In the genomic region with DNA sequence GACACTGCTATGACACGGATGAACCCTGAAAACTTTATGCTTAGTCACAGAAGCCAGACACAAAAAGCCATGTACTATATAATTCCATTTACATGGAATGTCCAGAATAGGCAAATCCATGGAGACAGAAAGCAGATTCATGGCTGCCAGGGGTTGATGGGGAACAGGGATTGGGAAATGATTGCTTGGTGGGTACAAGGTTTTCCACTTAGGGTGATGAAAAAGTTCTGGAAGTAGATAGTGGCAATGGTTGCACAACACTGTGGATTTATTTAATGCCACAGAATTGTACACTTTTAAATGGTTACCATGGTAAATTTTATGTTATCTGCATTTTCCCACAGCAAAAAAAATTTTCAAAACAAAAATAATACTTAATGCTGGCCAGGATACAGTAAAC, we compare ENCODE assay signal across 22 cellular contexts. TPM values are rescaled to one million over a fixed set of nuclear protein-coding genes. Genes with fewer than 3 reads are reported as not detected.
DNase-seq lines count a peak whose midpoint lies in the region; ATAC-seq, FAIRE-seq and TF ChIP-seq lines count a peak whose summit lies in the region.
"Had no signal": no experiment of that assay in that cellular context is flagged by ENCODE, and none has a peak within 500 bp of the region (broad histone marks: within the 10 kb centered on the region; RNA-seq: fewer than 3 reads in every experiment).

No MANE protein-coding gene starts in this region.

- H3K4me3 Mint-ChIP-seq in brain, result no peak overlapping the region
- H3K4me3 Mint-ChIP-seq: activated CD8-positive, alpha-beta memory T cell treated with anti-CD3 and anti-CD28 coated beads, Interleukin-2, amount 10 ng/mL, durations not matched to agents 7 days and 5 days; naive thymus-derived CD8-positive, alpha-beta T cell had no signal

- peak overlapping the region; percentile 72 for H3K4me2 ChIP-seq in keratinocyte (ENCODE audit: control insufficient read depth, extremely low read depth, insufficient read depth, low read depth, low read length)

- no peak for FAIRE-seq in keratinocyte (lab: Jason Lieb, UNC)
- FAIRE-seq: GM12878, kidney had no signal

- H3K9me3 ChIP-seq in keratinocyte (ENCODE audit: control insufficient read depth, low read depth, low read length) (no peaks in the 10 kb centered on the region), gastrocnemius medialis (no peaks in the 10 kb centered on the region)
- H3K9me3 ChIP-seq: Caco-2, SJSA1, thyroid gland had no signal

- peaks cover 51% of the 10 kb centered on the region for H3K79me2 ChIP-seq in keratinocyte (ENCODE audit: control insufficient read depth, insufficient read depth, low read length)

- dilution Hi-C loops in keratinocyte (cut with MboI; ENCODE audit: extremely low pct_ligation_motif_present, low sequenced_read_pairs), result no loop called here

- intact Hi-C loops in gastrocnemius medialis (cut with DNase I; ENCODE audit: low total_unique reads), result no loop called here

- in situ Hi-C loops in gastrocnemius medialis (cut with MboI; ENCODE audit: low sequenced_read_pairs in 4 of 4), result no loop called here

- H3K4me1 ChIP-seq in keratinocyte (ENCODE audit: control insufficient read depth, extremely low read depth, insufficient read depth, low read length) (peaks cover 12% of the 10 kb centered on the region), gastrocnemius medialis (peaks cover 21 to 27% of the 10 kb centered on the region in 2 donors)

- no peak for TF ChIP-seq CTCF in AG10803 (conservative IDR thresholded peaks at IDR 0.05; ENCODE audit: low read length)
- no peak for TF ChIP-seq CTCF in brain (conservative IDR thresholded peaks at IDR 0.05)
- no peak for TF ChIP-seq CTCF in keratinocyte (optimal IDR thresholded peaks at IDR 0.05 in 1 of 3, IDR thresholded peaks at IDR 0.05 in 1 of 3, conservative IDR thresholded peaks at IDR 0.05 in 1 of 3; ENCODE audit: extremely low read depth in 1 of 3, insufficient read depth in 2 of 3, low read length in 3 of 3)
- TF ChIP-seq CTCF in gastrocnemius medialis (IDR thresholded peaks at IDR 0.05 in 4 of 5, conservative IDR thresholded peaks at IDR 0.05 in 1 of 5), result no peak

- peak overlapping the region in 3 of 5 experiments; percentile 52 to 70 (median 54) for H3K27ac Mint-ChIP-seq in brain
- H3K27ac Mint-ChIP-seq: activated CD8-positive, alpha-beta memory T cell treated with anti-CD3 and anti-CD28 coated beads, Interleukin-2, amount 10 ng/mL, durations not matched to agents 7 days and 5 days had no signal

- ATAC-seq in gastrocnemius medialis, result no peak
- ATAC-seq: activated CD8-positive, alpha-beta memory T cell treated with anti-CD3 and anti-CD28 coated beads, Interleukin-2, amount 10 ng/mL, durations not matched to agents 7 days and 5 days; GM12878; naive thymus-derived CD8-positive, alpha-beta T cell had no signal

- H3K9me3 Mint-ChIP-seq in brain, result peaks cover 10 to 34% (median 18%) of the 10 kb centered on the region in 5 experiments

- TF ChIP-seq POLR2A in gastrocnemius medialis (IDR thresholded peaks at IDR 0.05), result no peak

- H3K27ac ChIP-seq in keratinocyte (ENCODE audit: control insufficient read depth, insufficient read depth, low read length), result peak overlapping the region; percentile 20
- H3K27ac ChIP-seq in gastrocnemius medialis, result peak overlapping the region; percentile 0 to 56 (median 33)
- H3K27ac ChIP-seq: SJSA1, thyroid gland had no signal

- peak overlapping the region; percentile 56 for H2AFZ ChIP-seq in keratinocyte (ENCODE audit: control insufficient read depth, low read length)

- DNase-seq in AG10803 (ENCODE audit: low read depth), result peak; percentile 54
- no peak for DNase-seq in keratinocyte (ENCODE audit: low read depth, low spot score)
- no peak for DNase-seq in gastrocnemius medialis
- DNase-seq in Kasumi-1 (lab: John Stamatoyannopoulos, UW), result no peak
- DNase-seq in COR-L47 (lab: John Stamatoyannopoulos, UW), result no peak
- DNase-seq in activated effector memory CD4-positive, alpha-beta T cell treated with anti-CD3 and anti-CD28 coated beads, Interleukin-2, amount 50 U/mL, for 16 hours, result no peak
- DNase-seq in foreskin melanocyte, result no peak
- DNase-seq: activated CD4-positive, alpha-beta T cell treated with anti-CD3 and anti-CD28 coated beads for 1 hour; activated CD8-positive, alpha-beta memory T cell treated with anti-CD3 and anti-CD28 coated beads, Interleukin-2, amount 10 ng/mL, durations not matched to agents 7 days and 5 days; activated naive CD4-positive, alpha-beta T cell; head of caudate nucleus; kidney; MM.1S; naive thymus-derived CD8-positive, alpha-beta T cell; NCI-H187 treated with DMSO at 0.1 percent for 48 hours; stimulated activated CD8-positive, alpha-beta memory T cell treated with anti-CD3 and anti-CD28 coated beads, Interleukin-4, amount 100 ng/mL, for 48 hours; T1000; thyroid gland had no signal

- H3K36me3 ChIP-seq in keratinocyte (ENCODE audit: control insufficient read depth in 2 of 2, extremely low read depth in 1 of 2, insufficient read depth in 2 of 2, low read length in 2 of 2), result no peaks in the 10 kb centered on the region
- H3K36me3 ChIP-seq in gastrocnemius medialis, result no peaks in the 10 kb centered on the region
- H3K36me3 ChIP-seq: thyroid gland had no signal

- no peak overlapping the region for H3K9ac ChIP-seq in keratinocyte (ENCODE audit: control insufficient read depth, extremely low read depth, insufficient read depth, low read length)

- H4K20me1 ChIP-seq in keratinocyte (ENCODE audit: control insufficient read depth, extremely low read depth, insufficient read depth, low read length), result peaks cover 3% of the 10 kb centered on the region

- no peaks in the 10 kb centered on the region for H3K27me3 Mint-ChIP-seq in brain
- H3K27me3 Mint-ChIP-seq: naive thymus-derived CD8-positive, alpha-beta T cell had no signal

- H3K27me3 ChIP-seq in keratinocyte (ENCODE audit: control insufficient read depth, extremely low read depth, insufficient read depth, low read length), result no peaks in the 10 kb centered on the region
- H3K27me3 ChIP-seq in gastrocnemius medialis, result no peaks in the 10 kb centered on the region
- H3K27me3 ChIP-seq: SJSA1, thyroid gland had no signal

- H3K36me3 Mint-ChIP-seq in brain, result peaks cover 63% of the 10 kb centered on the region
- H3K36me3 Mint-ChIP-seq: activated CD8-positive, alpha-beta memory T cell treated with anti-CD3 and anti-CD28 coated beads, Interleukin-2, amount 10 ng/mL, durations not matched to agents 7 days and 5 days; naive thymus-derived CD8-positive, alpha-beta T cell had no signal

- H3K9me1 ChIP-seq in keratinocyte (ENCODE audit: control insufficient read depth, extremely low read depth, insufficient read depth, low read length), result no peaks in the 10 kb centered on the region

- peaks cover 58% of the 10 kb centered on the region for H3K4me1 Mint-ChIP-seq in brain
- H3K4me1 Mint-ChIP-seq: activated CD8-positive, alpha-beta memory T cell treated with anti-CD3 and anti-CD28 coated beads, Interleukin-2, amount 10 ng/mL, durations not matched to agents 7 days and 5 days; naive thymus-derived CD8-positive, alpha-beta T cell had no signal

- H3K4me3 ChIP-seq in AG10803 (ENCODE audit: low read length) (no peak overlapping the region), keratinocyte (ENCODE audit: control insufficient read depth in 2 of 3, extremely low read depth in 1 of 3, insufficient read depth in 2 of 3, low read depth in 1 of 3, low read length in 3 of 3) (peak overlapping the region in 2 of 3 experiments; percentile 7 to 40), gastrocnemius medialis (no peak overlapping the region)
- H3K4me3 ChIP-seq: GM12878, SJSA1, thyroid gland had no signal

RNA-seq across cellular contexts. Expression of gene ENAH, which starts 40.7 kb away (rescaled TPM):
- polyA plus RNA-seq in brain (ENCODE audit: insufficient read depth, low read depth, low replicate concordance) (85.4 TPM), keratinocyte (50.2 to 63.8 TPM (median 61.0 TPM) in 3 replicates)
- polyA plus RNA-seq in keratinocyte (2011; ENCODE audit: low read depth), result 65.7 TPM
- 69.5 and 113 TPM in 2 replicates for polyA plus RNA-seq in keratinocyte (2011; cell fraction: cytosol; rRNA removed)
- polyA plus RNA-seq in keratinocyte (2011; cell fraction: nucleus; rRNA removed), result 63.6 and 76.8 TPM in 2 replicates
- 33.5 and 59.5 TPM in 2 replicates for polyA plus RNA-seq in keratinocyte (2012; ENCODE audit: low replicate concordance)
- polyA minus RNA-seq in keratinocyte, result 25.2 to 127 TPM (median 102 TPM) in 3 replicates
- 50.5 TPM for polyA minus RNA-seq in keratinocyte (2011; cell fraction: cytosol; rRNA and poly(A)+ RNA removed)
- 26.5 and 63.1 TPM in 2 replicates for polyA minus RNA-seq in keratinocyte (2011; cell fraction: nucleus; rRNA and poly(A)+ RNA removed)
- total RNA-seq in gastrocnemius medialis, result 100 to 1,000 TPM in 1 of 4 donors, 10 to 100 TPM in 3; 56.1 to 112 (median 62.2) TPM
- total RNA-seq: activated CD8-positive, alpha-beta memory T cell treated with anti-CD3 and anti-CD28 coated beads, Interleukin-2, amount 10 ng/mL, durations not matched to agents 7 days and 5 days had no signal

Comparison
In these comparisons a context has a peak if more than half of its experiments do, and no peak if none do; other contexts are left out.
1. H3K4me3 ChIP-seq: peak in keratinocyte (2 of 3); none in AG10803 (single experiment) and gastrocnemius medialis (0 of 4).